Comparison of ENCODE assay signal across 1 cellular context in the genomic region with DNA sequence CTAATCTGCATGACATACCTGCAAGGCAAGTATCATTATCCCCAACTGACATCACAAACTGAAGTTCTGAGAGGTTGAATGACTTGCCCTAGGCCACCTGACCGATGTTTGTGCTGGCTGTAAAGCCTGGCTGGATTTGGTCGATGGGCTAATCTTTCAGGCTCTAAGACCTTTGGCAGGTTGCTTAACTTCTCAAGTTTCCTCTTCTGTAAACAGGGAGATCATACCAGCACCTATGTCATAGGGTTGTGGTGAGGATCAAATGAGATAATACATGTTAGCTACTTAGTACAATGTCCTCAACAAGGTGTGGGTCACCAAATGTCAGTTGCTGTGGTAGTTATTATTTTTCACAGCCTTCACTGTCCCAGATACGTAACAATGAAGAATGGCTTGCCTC.
TF ChIP-seq lines count a peak whose summit lies in the region.

No MANE protein-coding gene starts in this region.

TF ChIP-seq in HEK293, 187 proteins besides CTCF, POLR2A, EP300 and RAD21 (continued from another document):
- TF ChIP-seq, protein P1, sequence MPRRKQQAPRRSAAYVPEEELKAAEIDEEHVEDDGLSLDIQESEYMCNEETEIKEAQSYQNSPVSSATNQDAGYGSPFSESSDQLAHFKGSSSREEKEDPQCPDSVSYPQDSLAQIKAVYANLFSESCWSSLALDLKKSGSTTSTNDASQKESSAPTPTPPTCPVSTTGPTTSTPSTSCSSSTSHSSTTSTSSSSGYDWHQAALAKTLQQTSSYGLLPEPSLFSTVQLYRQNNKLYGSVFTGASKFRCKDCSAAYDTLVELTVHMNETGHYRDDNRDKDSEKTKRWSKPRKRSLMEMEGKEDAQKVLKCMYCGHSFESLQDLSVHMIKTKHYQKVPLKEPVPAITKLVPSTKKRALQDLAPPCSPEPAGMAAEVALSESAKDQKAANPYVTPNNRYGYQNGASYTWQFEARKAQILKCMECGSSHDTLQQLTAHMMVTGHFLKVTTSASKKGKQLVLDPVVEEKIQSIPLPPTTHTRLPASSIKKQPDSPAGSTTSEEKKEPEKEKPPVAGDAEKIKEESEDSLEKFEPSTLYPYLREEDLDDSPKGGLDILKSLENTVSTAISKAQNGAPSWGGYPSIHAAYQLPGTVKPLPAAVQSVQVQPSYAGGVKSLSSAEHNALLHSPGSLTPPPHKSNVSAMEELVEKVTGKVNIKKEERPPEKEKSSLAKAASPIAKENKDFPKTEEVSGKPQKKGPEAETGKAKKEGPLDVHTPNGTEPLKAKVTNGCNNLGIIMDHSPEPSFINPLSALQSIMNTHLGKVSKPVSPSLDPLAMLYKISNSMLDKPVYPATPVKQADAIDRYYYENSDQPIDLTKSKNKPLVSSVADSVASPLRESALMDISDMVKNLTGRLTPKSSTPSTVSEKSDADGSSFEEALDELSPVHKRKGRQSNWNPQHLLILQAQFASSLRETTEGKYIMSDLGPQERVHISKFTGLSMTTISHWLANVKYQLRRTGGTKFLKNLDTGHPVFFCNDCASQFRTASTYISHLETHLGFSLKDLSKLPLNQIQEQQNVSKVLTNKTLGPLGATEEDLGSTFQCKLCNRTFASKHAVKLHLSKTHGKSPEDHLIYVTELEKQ (tag by site-specific recombination; IDR thresholded peaks at IDR 0.05; ENCODE audit: borderline replicate concordance), result no peak
- TF ChIP-seq ZFP3 (tag by site-specific recombination; IDR thresholded peaks at IDR 0.05; ENCODE audit: low read depth), result no peak
- TF ChIP-seq, protein P2, sequence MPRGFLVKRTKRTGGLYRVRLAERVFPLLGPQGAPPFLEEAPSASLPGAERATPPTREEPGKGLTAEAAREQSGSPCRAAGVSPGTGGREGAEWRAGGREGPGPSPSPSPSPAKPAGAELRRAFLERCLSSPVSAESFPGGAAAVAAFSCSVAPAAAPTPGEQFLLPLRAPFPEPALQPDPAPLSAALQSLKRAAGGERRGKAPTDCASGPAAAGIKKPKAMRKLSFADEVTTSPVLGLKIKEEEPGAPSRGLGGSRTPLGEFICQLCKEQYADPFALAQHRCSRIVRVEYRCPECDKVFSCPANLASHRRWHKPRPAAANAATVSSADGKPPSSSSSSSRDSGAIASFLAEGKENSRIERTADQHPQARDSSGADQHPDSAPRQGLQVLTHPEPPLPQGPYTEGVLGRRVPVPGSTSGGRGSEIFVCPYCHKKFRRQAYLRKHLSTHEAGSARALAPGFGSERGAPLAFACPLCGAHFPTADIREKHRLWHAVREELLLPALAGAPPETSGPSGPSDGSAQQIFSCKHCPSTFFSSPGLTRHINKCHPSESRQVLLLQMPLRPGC (tag by site-specific recombination; IDR thresholded peaks at IDR 0.05), result 0 out of 2 replicates have a peak, but pooled peaks have one; percentile 20
- peak; percentile 53; the same call in 1 of the 2 replicates for TF ChIP-seq ZSCAN23 (tag by site-specific recombination; IDR thresholded peaks at IDR 0.05)
- no peak for TF ChIP-seq ZNF544 (tag by site-specific recombination; IDR thresholded peaks at IDR 0.05)
- no peak for TF ChIP-seq ZNF660 (tag by site-specific recombination; IDR thresholded peaks at IDR 0.05)
- no peak for TF ChIP-seq PRDM4 (tag by site-specific recombination; IDR thresholded peaks at IDR 0.05)
- TF ChIP-seq, protein P3, sequence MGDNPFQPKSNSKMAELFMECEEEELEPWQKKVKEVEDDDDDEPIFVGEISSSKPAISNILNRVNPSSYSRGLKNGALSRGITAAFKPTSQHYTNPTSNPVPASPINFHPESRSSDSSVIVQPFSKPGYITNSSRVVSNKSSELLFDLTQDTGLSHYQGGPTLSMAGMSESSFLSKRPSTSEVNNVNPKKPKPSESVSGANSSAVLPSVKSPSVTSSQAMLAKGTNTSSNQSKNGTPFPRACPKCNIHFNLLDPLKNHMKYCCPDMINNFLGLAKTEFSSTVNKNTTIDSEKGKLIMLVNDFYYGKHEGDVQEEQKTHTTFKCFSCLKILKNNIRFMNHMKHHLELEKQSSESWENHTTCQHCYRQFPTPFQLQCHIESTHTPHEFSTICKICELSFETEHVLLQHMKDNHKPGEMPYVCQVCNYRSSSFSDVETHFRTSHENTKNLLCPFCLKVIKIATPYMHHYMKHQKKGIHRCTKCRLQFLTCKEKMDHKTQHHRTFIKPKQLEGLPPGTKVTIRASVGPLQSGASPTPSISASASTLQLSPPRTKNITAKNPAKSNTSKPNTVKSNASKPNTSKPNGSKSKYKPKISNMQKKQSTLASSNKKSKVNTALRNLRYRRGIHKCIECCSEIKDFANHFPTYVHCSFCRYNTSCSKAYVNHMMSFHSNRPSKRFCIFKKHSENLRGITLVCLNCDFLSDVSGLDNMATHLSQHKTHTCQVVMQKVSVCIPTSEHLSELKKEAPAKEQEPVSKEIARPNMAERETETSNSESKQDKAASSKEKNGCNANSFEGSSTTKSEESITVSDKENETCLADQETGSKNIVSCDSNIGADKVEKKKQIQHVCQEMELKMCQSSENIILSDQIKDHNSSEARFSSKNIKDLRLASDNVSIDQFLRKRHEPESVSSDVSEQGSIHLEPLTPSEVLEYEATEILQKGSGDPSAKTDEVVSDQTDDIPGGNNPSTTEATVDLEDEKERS (tag by site-specific recombination; IDR thresholded peaks at IDR 0.05), result no peak
- TF ChIP-seq ZNF560 (tag by site-specific recombination; IDR thresholded peaks at IDR 0.05; ENCODE audit: borderline replicate concordance), result no peak
- 0 out of 2 replicates have a peak, but pooled peaks have one; percentile 41 for TF ChIP-seq ZBTB17 (tag by site-specific recombination; IDR thresholded peaks at IDR 0.05)
- TF ChIP-seq ZNF184 (tag by site-specific recombination; IDR thresholded peaks at IDR 0.05), result no peak
- TF ChIP-seq ZNF221 (tag by site-specific recombination; IDR thresholded peaks at IDR 0.05; ENCODE audit: borderline replicate concordance), result no peak
- TF ChIP-seq ZBTB8A (tag by site-specific recombination; IDR thresholded peaks at IDR 0.05), result no peak
- TF ChIP-seq TCF7L2 (IDR thresholded peaks at IDR 0.05; ENCODE audit: borderline replicate concordance, low read depth, low read length), result no peak
- no peak for TF ChIP-seq ZNF302 (tag by site-specific recombination; IDR thresholded peaks at IDR 0.05; ENCODE audit: low read depth)
- TF ChIP-seq, protein P4, sequence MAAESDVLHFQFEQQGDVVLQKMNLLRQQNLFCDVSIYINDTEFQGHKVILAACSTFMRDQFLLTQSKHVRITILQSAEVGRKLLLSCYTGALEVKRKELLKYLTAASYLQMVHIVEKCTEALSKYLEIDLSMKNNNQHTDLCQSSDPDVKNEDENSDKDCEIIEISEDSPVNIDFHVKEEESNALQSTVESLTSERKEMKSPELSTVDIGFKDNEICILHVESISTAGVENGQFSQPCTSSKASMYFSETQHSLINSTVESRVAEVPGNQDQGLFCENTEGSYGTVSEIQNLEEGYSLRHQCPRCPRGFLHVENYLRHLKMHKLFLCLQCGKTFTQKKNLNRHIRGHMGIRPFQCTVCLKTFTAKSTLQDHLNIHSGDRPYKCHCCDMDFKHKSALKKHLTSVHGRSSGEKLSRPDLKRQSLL (tag by site-specific recombination; IDR thresholded peaks at IDR 0.05), result no peak
- no peak for TF ChIP-seq ZNF202 (tag by site-specific recombination; IDR thresholded peaks at IDR 0.05; ENCODE audit: borderline replicate concordance)
- no peak for TF ChIP-seq MZF1 (tag by site-specific recombination; IDR thresholded peaks at IDR 0.05; ENCODE audit: borderline replicate concordance)
- TF ChIP-seq ZNF174 (tag by site-specific recombination; IDR thresholded peaks at IDR 0.05), result no peak
- TF ChIP-seq ZNF366 (tag by site-specific recombination; conservative IDR thresholded peaks at IDR 0.05), result peak; percentile 85
- no peak for TF ChIP-seq ZNF548 (tag by site-specific recombination; IDR thresholded peaks at IDR 0.05)
- TF ChIP-seq SALL2 (tag by site-specific recombination; IDR thresholded peaks at IDR 0.05; ENCODE audit: borderline replicate concordance), result no peak
- TF ChIP-seq ZBTB21 (tag by site-specific recombination; IDR thresholded peaks at IDR 0.05), result no peak
- no peak for TF ChIP-seq ZNF423 (tag by site-specific recombination; IDR thresholded peaks at IDR 0.05)
- peak; percentile 96 for TF ChIP-seq ZNF239 (tag by site-specific recombination; IDR thresholded peaks at IDR 0.05)
- TF ChIP-seq ZNF350 (tag by site-specific recombination; IDR thresholded peaks at IDR 0.05), result no peak
- no peak for TF ChIP-seq SP2 (tag by site-specific recombination; IDR thresholded peaks at IDR 0.05)
- no peak for TF ChIP-seq SP7 (tag by site-specific recombination; IDR thresholded peaks at IDR 0.05)
- no peak for TF ChIP-seq ZNF19 (tag by site-specific recombination; IDR thresholded peaks at IDR 0.05; ENCODE audit: low read depth)
- TF ChIP-seq ZNF658 (tag by site-specific recombination; IDR thresholded peaks at IDR 0.05), result no peak
- no peak for TF ChIP-seq ZNF747 (tag by site-specific recombination; IDR thresholded peaks at IDR 0.05)
- no peak for TF ChIP-seq ZNF24 (tag by site-specific recombination; IDR thresholded peaks at IDR 0.05)
- no peak for TF ChIP-seq ZNF157 (tag by site-specific recombination; IDR thresholded peaks at IDR 0.05)
- no peak for TF ChIP-seq ZNF223 (tag by site-specific recombination; IDR thresholded peaks at IDR 0.05)
- TF ChIP-seq ZNF341 (tag by site-specific recombination; IDR thresholded peaks at IDR 0.05; ENCODE audit: low read depth), result no peak
